In genomic region chr1:62530516-62531154, GRCh38 we compare ENCODE assay signal across 9 cellular contexts.
A peak's percentile ranks its signal among the peaks of the same experiment; 100 is the strongest.
DNase-seq lines count a peak whose midpoint lies in the region; ATAC-seq and TF ChIP-seq lines count a peak whose summit lies in the region.
"Had no signal": no experiment of that assay in that cellular context is flagged by ENCODE, and none has a peak within 500 bp of the region (broad histone marks: within the 10 kb centered on the region; RNA-seq: fewer than 3 reads in every experiment).

No MANE protein-coding gene starts in this region.

- no peak overlapping the region for H3K27ac ChIP-seq in dorsolateral prefrontal cortex
- H3K27ac ChIP-seq: HL-60 had no signal

- ATAC-seq in HG02763 (IDR thresholded peaks at IDR 0.05; ENCODE audit: unreplicated experiment) = no peak

- H3K4me1 Mint-ChIP-seq in mesothelial cell of epicardium (no peaks in the 10 kb centered on the region), Calu3 (ENCODE audit: low read depth, unreplicated experiment) (no peaks in the 10 kb centered on the region)

- intact Hi-C loops in dorsolateral prefrontal cortex (cut with DNase I) (loop anchor here (2.0 to 10.0 kb wide), 2 partner anchors 214 to 216 kb away; no protein-coding TSS in a partner anchor), Calu3 (cut with micrococcal nuclease; ENCODE audit: unreplicated experiment) (no loop called here)

- H3K4me3 ChIP-seq in dorsolateral prefrontal cortex = no peak overlapping the region

- peaks cover 20% of the 10 kb centered on the region for H3K36me3 Mint-ChIP-seq in mesothelial cell of epicardium
- no peaks in the 10 kb centered on the region for H3K36me3 Mint-ChIP-seq in Calu3 (ENCODE audit: insufficient read depth, unreplicated experiment)

- DNase-seq in Daoy (ENCODE audit: low read depth) = peak; percentile 36
- peak; percentile 14 for DNase-seq in NCI-H2107 (lab: John Stamatoyannopoulos, UW)
- peak; percentile 40 to 70 (median 63) for DNase-seq in dorsolateral prefrontal cortex
- DNase-seq in mesothelial cell of epicardium (ENCODE audit: low spot score in 2 of 2, unreplicated experiment in 2 of 2) = peak in 1 of 2 experiments; percentile 54
- no peak for DNase-seq in epidermal melanocyte (ENCODE audit: insufficient read length, low spot score)
- no peak for DNase-seq in MV-4-11 (lab: John Stamatoyannopoulos, UW)
- no peak for DNase-seq in Calu3

- H3K27me3 Mint-ChIP-seq in mesothelial cell of epicardium (ENCODE audit: low read depth) (no peaks in the 10 kb centered on the region), Calu3 (ENCODE audit: unreplicated experiment) (no peaks in the 10 kb centered on the region)

- H3K27ac Mint-ChIP-seq in mesothelial cell of epicardium (no peak overlapping the region), Calu3 (ENCODE audit: unreplicated experiment) (no peak overlapping the region)

- H3K4me3 Mint-ChIP-seq in mesothelial cell of epicardium = no peak overlapping the region
- H3K4me3 Mint-ChIP-seq in Calu3 (ENCODE audit: low read depth, unreplicated experiment) = no peak overlapping the region

- no peaks in the 10 kb centered on the region for H3K27me3 ChIP-seq in dorsolateral prefrontal cortex

- TF ChIP-seq CTCF in dorsolateral prefrontal cortex (IDR thresholded peaks at IDR 0.05 in 54 of 56, conservative IDR thresholded peaks at IDR 0.05 in 2 of 56; ENCODE audit: low read depth in 1 of 56, partially characterized antibody in 56 of 56) = peak in 54 of 56 donors; percentile 32 to 82 (median 60)
- peak; percentile 41 for TF ChIP-seq CTCF in mesothelial cell of epicardium (IDR thresholded peaks at IDR 0.05; ENCODE audit: unreplicated experiment)
- no peak for TF ChIP-seq CTCF in Calu3 (IDR thresholded peaks at IDR 0.05; ENCODE audit: unreplicated experiment)

- H3K9me3 Mint-ChIP-seq in mesothelial cell of epicardium = no peaks in the 10 kb centered on the region
- H3K9me3 Mint-ChIP-seq in Calu3 (ENCODE audit: low read depth, unreplicated experiment) = no peaks in the 10 kb centered on the region

- BruUV-seq in Calu3 (replicated peaks; lab: Mats Ljungman, UMichigan) = no TSS peak

- CTCF ChIA-PET in Calu3 (lab: Charles Lee) = no interaction called here

Comparison
In these comparisons a context has a peak if more than half of its experiments do, and no peak if none do; other contexts are left out.
1. DNase-seq: peak in Daoy (single experiment), NCI-H2107 (single experiment) and dorsolateral prefrontal cortex (10 of 10); none in epidermal melanocyte (single experiment), MV-4-11 (single experiment) and Calu3 (single experiment).